8 cellular contexts compared by ENCODE assay signal in genomic region chr15:66386204-66387123, GRCh38.
DNase-seq lines count a peak whose midpoint lies in the region; TF ChIP-seq lines count a peak whose summit lies in the region.

MAP2K1 (plus strand) TSS chr15:66386912; CDS start chr15:66387348, 436 bp downstream.

- peaks cover 13% of the 10 kb centered on the region for H3F3A ChIP-seq in MM.1S (ENCODE audit: insufficient read depth, low read length)

- peak within 1 kb of the TSS; percentile 65 for H2AFZ ChIP-seq in MM.1S (ENCODE audit: low read length)
- peak within 1 kb of the TSS; percentile 80 for H2AFZ ChIP-seq in neuron (ENCODE audit: low read depth, low read length)

- H3K36me3 ChIP-seq in MM.1S (replicated peaks; ENCODE audit: insufficient read depth, low read length) (no peaks in the 10 kb centered on the region), neuron (ENCODE audit: insufficient read depth, low read length) (no peaks in the 10 kb centered on the region), subcutaneous abdominal adipose tissue (ENCODE audit: control insufficient read depth in 5 of 5, insufficient read depth in 5 of 5, low read length in 5 of 5) (peaks cover 0 to 4% (median 0%) of the 10 kb centered on the region in 5 donors)

- no peaks in the 10 kb centered on the region for H4K20me1 ChIP-seq in MM.1S (ENCODE audit: insufficient read depth, low read length)

- DNase-seq in GF-D8 (lab: John Stamatoyannopoulos, UW): peak; percentile 92
- DNase-seq in HCEC 1CT: peak; percentile 96
- DNase-seq in MM.1S: peak; percentile 98
- peak; percentile 94 for DNase-seq in SIG-M5 treated with dmso at 0.1 percent for 504 hours (lab: John Stamatoyannopoulos, UW; ENCODE audit: unreplicated experiment)
- DNase-seq in activated gamma-delta T cell treated with anti-CD3 and anti-CD28 coated beads, Interleukin-2, amount 50 U/mL, for 16 hours (ENCODE audit: low read depth): peak; percentile 98
- DNase-seq in foreskin fibroblast: peak; percentile 97 to 99

- H3K9me2 ChIP-seq in MM.1S (replicated peaks; ENCODE audit: insufficient read depth, low read length): no peaks in the 10 kb centered on the region

- peak within 1 kb of the TSS; percentile 75 for H3K4me3 ChIP-seq in MM.1S (ENCODE audit: low read length)
- peak within 1 kb of the TSS; percentile 78 to 93 for H3K4me3 ChIP-seq in foreskin fibroblast (ENCODE audit: low read depth in 1 of 2, low read length in 2 of 2)
- peak within 1 kb of the TSS; percentile 53 for H3K4me3 ChIP-seq in neuron (ENCODE audit: low read length)
- peak within 1 kb of the TSS; percentile 79 to 95 (median 89) for H3K4me3 ChIP-seq in subcutaneous abdominal adipose tissue (ENCODE audit: low read depth in 1 of 5, low read length in 5 of 5)

- H3K4me1 ChIP-seq in MM.1S (ENCODE audit: low read length) (peaks cover 28% of the 10 kb centered on the region), neuron (ENCODE audit: insufficient read depth, low read length) (peaks cover 10% of the 10 kb centered on the region), subcutaneous abdominal adipose tissue (ENCODE audit: control insufficient read depth in 5 of 5, insufficient read depth in 5 of 5, low read length in 5 of 5) (peaks cover 6 to 45% (median 39%) of the 10 kb centered on the region in 5 donors)

- peak within 1 kb of the TSS; percentile 69 for H3K4me2 ChIP-seq in MM.1S (ENCODE audit: low read depth, low read length)

- H3K9ac ChIP-seq in MM.1S (ENCODE audit: low read length) (peak within 1 kb of the TSS; percentile 54), subcutaneous abdominal adipose tissue (ENCODE audit: low read length in 5 of 5) (peak within 1 kb of the TSS; percentile 90 to 98 (median 90))

- H3K27ac ChIP-seq in MM.1S (ENCODE audit: low read length): peak within 1 kb of the TSS; percentile 55; the same call in 1 of the 2 replicates
- H3K27ac ChIP-seq in subcutaneous abdominal adipose tissue (ENCODE audit: low read depth, low read length): peak within 1 kb of the TSS; percentile 94

- no peaks in the 10 kb centered on the region for H3K27me3 ChIP-seq in MM.1S (replicated peaks; ENCODE audit: insufficient read depth, low read length)
- H3K27me3 ChIP-seq in neuron (ENCODE audit: insufficient read depth, low read length): no peaks in the 10 kb centered on the region
- H3K27me3 ChIP-seq in subcutaneous abdominal adipose tissue (ENCODE audit: control insufficient read depth in 5 of 5, insufficient read depth in 4 of 5, low read length in 5 of 5): no peaks in the 10 kb centered on the region

- no peaks in the 10 kb centered on the region for H3K9me3 ChIP-seq in MM.1S (replicated peaks; ENCODE audit: insufficient read depth, low read length)
- no peaks in the 10 kb centered on the region for H3K9me3 ChIP-seq in neuron (ENCODE audit: low read length)
- no peaks in the 10 kb centered on the region for H3K9me3 ChIP-seq in subcutaneous abdominal adipose tissue (ENCODE audit: control insufficient read depth in 5 of 5, low read length in 5 of 5)

- peaks cover 44% of the 10 kb centered on the region for H3K79me2 ChIP-seq in MM.1S (ENCODE audit: low read length)

- TF ChIP-seq CTCF in MM.1S (IDR thresholded peaks at IDR 0.05; ENCODE audit: low read length) (peak; percentile 80), foreskin fibroblast (IDR thresholded peaks at IDR 0.05; ENCODE audit: low read depth, low read length) (peak; percentile 60)

Comparison
In these comparisons a context has a peak if more than half of its experiments do, and no peak if none do; other contexts are left out.
1. Peak in every context shown above with its lines: DNase-seq, H3K4me3 ChIP-seq and H3K27ac ChIP-seq.